ENCODE assay signal across 8 cellular contexts in the genomic region with DNA sequence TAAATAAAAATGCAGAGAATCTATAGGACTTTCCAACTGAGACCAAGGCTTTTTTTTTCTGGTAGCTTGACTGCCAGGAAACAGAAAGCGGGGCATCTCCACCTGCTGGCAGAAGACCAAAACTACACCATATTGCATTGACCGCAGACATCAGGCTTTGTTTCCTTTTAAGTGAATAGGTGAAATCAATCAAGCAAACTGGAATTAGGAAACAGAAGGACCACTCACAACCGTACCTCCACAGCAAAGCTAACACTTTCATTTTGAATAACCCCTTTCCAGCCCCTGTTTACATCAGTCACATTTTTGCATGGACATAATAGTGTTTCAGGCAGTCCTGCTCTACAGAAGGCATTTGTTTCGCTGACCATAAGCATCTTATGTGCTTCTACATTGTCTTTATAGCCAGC.
A peak's percentile ranks its signal among the peaks of the same experiment; 100 is the strongest.
DNase-seq lines count a peak whose midpoint lies in the region; ATAC-seq and TF ChIP-seq lines count a peak whose summit lies in the region.

No MANE protein-coding gene starts in this region.

- H3K4me3 Mint-ChIP-seq in endodermal cell (no peak overlapping the region), nephron (no peak overlapping the region)

- H3K4me1 ChIP-seq in left ventricle myocardium inferior = no peaks in the 10 kb centered on the region
- H3K4me1 ChIP-seq in endodermal cell (ENCODE audit: control insufficient read depth, insufficient read depth, low read length) = no peaks in the 10 kb centered on the region

- H3K27ac ChIP-seq in left ventricle myocardium inferior (replicated peaks) (no peak overlapping the region), endodermal cell (ENCODE audit: low read depth, low read length) (no peak overlapping the region)

- DNase-seq in left ventricle myocardium inferior (no peak), Right ventricle myocardium superior (no peak), NCI-H2171 treated with DMSO at 0.1 percent for 48 hours (lab: John Stamatoyannopoulos, UW) (peak; percentile 44), endodermal cell (peak; percentile 81), ureter (ENCODE audit: low spot score) (peak; percentile 49)
- DNase-seq in activated CD4-positive, alpha-beta T cell treated with anti-CD3 and anti-CD28 coated beads, Interleukin-2, amount 50 U/mL, for 1 hour = peak; percentile 24

- no peaks in the 10 kb centered on the region for H3K27me3 ChIP-seq in left ventricle myocardium inferior (ENCODE audit: low read depth)
- no peaks in the 10 kb centered on the region for H3K27me3 ChIP-seq in endodermal cell (ENCODE audit: control insufficient read depth, insufficient read depth, low read length, poor library complexity, severe bottlenecking)

- TF ChIP-seq CTCF in left ventricle myocardium inferior (IDR thresholded peaks at IDR 0.05; ENCODE audit: borderline replicate concordance) (peak; percentile 63), endodermal cell (conservative IDR thresholded peaks at IDR 0.05) (peak; percentile 84), nephron (IDR thresholded peaks at IDR 0.05; ENCODE audit: unreplicated experiment in 3 of 3) (peak; percentile 63 to 78 (median 77))

- no peaks in the 10 kb centered on the region for H3K36me3 Mint-ChIP-seq in endodermal cell (ENCODE audit: low read depth)
- no peaks in the 10 kb centered on the region for H3K36me3 Mint-ChIP-seq in nephron (ENCODE audit: low read depth)

- no peak for ATAC-seq in Right ventricle myocardium superior (ENCODE audit: poor library complexity)
- ATAC-seq in HG02763 (IDR thresholded peaks at IDR 0.05; ENCODE audit: unreplicated experiment) = peak; percentile 68

- H3K4me3 ChIP-seq in left ventricle myocardium inferior = no peak overlapping the region
- no peak overlapping the region for H3K4me3 ChIP-seq in endodermal cell (ENCODE audit: low read length)

- 28 to 100% methylated on average over 1 to 4 of the region's 4 CpGs for WGBS in endodermal cell (ENCODE audit: insufficient coverage in 1 of 2, insufficient read length in 1 of 2), 2 experiments

- H3K4me1 Mint-ChIP-seq in endodermal cell = no peaks in the 10 kb centered on the region
- no peaks in the 10 kb centered on the region for H3K4me1 Mint-ChIP-seq in nephron

- no peaks in the 10 kb centered on the region for H3K9me3 ChIP-seq in left ventricle myocardium inferior (replicated peaks)
- H3K9me3 ChIP-seq in endodermal cell (ENCODE audit: control insufficient read depth, low read length) = no peaks in the 10 kb centered on the region

- H3K36me3 ChIP-seq in left ventricle myocardium inferior (no peaks in the 10 kb centered on the region), endodermal cell (ENCODE audit: control insufficient read depth, insufficient read depth, low read length) (no peaks in the 10 kb centered on the region)

- intact Hi-C loops in left ventricle myocardium inferior (cut with micrococcal nuclease) (no loop called here), Right ventricle myocardium superior (cut with DNase I) (no loop called here)

- H3K9me3 Mint-ChIP-seq in endodermal cell = peaks cover 16% of the 10 kb centered on the region
- H3K9me3 Mint-ChIP-seq in nephron = peaks cover 2% of the 10 kb centered on the region

- H3K9ac ChIP-seq in endodermal cell (ENCODE audit: extremely low read depth, low read length, poor library complexity, severe bottlenecking) = no peak overlapping the region

- H3K27ac Mint-ChIP-seq in endodermal cell = no peak overlapping the region
- no peak overlapping the region for H3K27ac Mint-ChIP-seq in nephron

- H3K27me3 Mint-ChIP-seq in endodermal cell (ENCODE audit: insufficient read depth) = no peaks in the 10 kb centered on the region
- H3K27me3 Mint-ChIP-seq in nephron (ENCODE audit: low read depth) = no peaks in the 10 kb centered on the region

Comparison
In these comparisons a context has a peak if more than half of its experiments do, and no peak if none do; other contexts are left out.
1. DNase-seq: peak in NCI-H2171 treated with DMSO at 0.1 percent for 48 hours (single experiment), activated CD4-positive, alpha-beta T cell treated with anti-CD3 and anti-CD28 coated beads, Interleukin-2, amount 50 U/mL, for 1 hour (single experiment), endodermal cell (single experiment) and ureter (single experiment); none in left ventricle myocardium inferior (single experiment) and Right ventricle myocardium superior (single experiment).
2. Peak in every context shown above with its lines, with median percentiles within 50 percentile points of each other: CTCF ChIP-seq.